In the genomic region with DNA sequence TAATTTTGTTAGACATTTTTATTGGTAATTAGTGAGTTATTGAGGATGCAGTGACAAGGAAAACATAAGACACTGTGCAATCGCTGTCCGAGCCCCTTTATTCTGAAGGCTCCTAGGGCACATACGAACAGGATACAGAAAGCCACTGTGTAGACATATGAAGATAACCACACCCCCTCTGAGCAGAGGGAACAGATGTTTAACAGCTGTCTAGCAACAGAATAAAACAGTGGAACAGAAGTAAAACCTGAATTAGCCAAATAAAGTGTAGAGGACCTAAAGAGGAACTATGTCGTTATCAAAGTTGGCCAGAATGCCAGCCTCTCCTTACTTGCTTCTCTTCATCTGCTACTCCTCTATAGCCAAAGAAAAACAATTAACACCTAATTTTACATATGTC, we compare ENCODE assay signal across 7 cellular contexts.
A peak's percentile ranks its signal among the peaks of the same experiment; 100 is the strongest.
DNase-seq lines count a peak whose midpoint lies in the region; ATAC-seq and TF ChIP-seq lines count a peak whose summit lies in the region.

No MANE protein-coding gene starts in this region.

- ATAC-seq in GM18909 (IDR thresholded peaks at IDR 0.05; ENCODE audit: poor library complexity, unreplicated experiment) (peak; percentile 71), HG03108 (IDR thresholded peaks at IDR 0.05; ENCODE audit: unreplicated experiment) (peak; percentile 89), HG03039 (IDR thresholded peaks at IDR 0.05; ENCODE audit: unreplicated experiment) (no peak)

- in situ Hi-C loops in astrocyte of the spinal cord (cut with HindIII; ENCODE audit: low sequenced_read_pairs) = no loop called here

- H3K36me3 ChIP-seq in muscle layer of duodenum (ENCODE audit: control insufficient read depth in 1 of 2, insufficient read depth in 2 of 2, low read length in 2 of 2) (no peaks in the 10 kb centered on the region), MM.1S (replicated peaks; ENCODE audit: insufficient read depth, low read length) (no peaks in the 10 kb centered on the region)

- DNase-seq in astrocyte of the spinal cord (ENCODE audit: low read depth, low spot score) = peak; percentile 41
- no peak for DNase-seq in MM.1S
- no peak for DNase-seq in NCI-H1105 treated with DMSO at 0.1 percent for 48 hours (lab: John Stamatoyannopoulos, UW)

- H3K4me3 ChIP-seq in astrocyte of the spinal cord (ENCODE audit: low read depth, low read length) (no peak overlapping the region), muscle layer of duodenum (ENCODE audit: low read depth in 1 of 2, low read length in 2 of 2) (peak overlapping the region; percentile 17 to 27), MM.1S (ENCODE audit: low read length) (no peak overlapping the region)

- H2AFZ ChIP-seq in MM.1S (ENCODE audit: low read length) = no peak overlapping the region

- no peaks in the 10 kb centered on the region for H3F3A ChIP-seq in MM.1S (ENCODE audit: insufficient read depth, low read length)

- no peak overlapping the region for H3K4me2 ChIP-seq in MM.1S (ENCODE audit: low read depth, low read length)

- H4K20me1 ChIP-seq in MM.1S (ENCODE audit: insufficient read depth, low read length) = no peaks in the 10 kb centered on the region

- H3K9me2 ChIP-seq in MM.1S (replicated peaks; ENCODE audit: insufficient read depth, low read length) = no peaks in the 10 kb centered on the region

- H3K27ac ChIP-seq in muscle layer of duodenum (ENCODE audit: low read length) = peak overlapping the region; percentile 62
- no peak overlapping the region for H3K27ac ChIP-seq in MM.1S (ENCODE audit: low read length)

- H3K4me1 ChIP-seq in muscle layer of duodenum (ENCODE audit: control insufficient read depth in 1 of 2, insufficient read depth in 2 of 2, low read length in 2 of 2) (peaks cover 14 to 39% of the 10 kb centered on the region in 2 donors), MM.1S (ENCODE audit: low read length) (no peaks in the 10 kb centered on the region; the same call in 1 of the 2 replicates)

- H3K9ac ChIP-seq in MM.1S (ENCODE audit: low read length) = no peak overlapping the region

- H3K9me3 ChIP-seq in muscle layer of duodenum (ENCODE audit: control insufficient read depth in 1 of 2, low read length in 2 of 2) (no peaks in the 10 kb centered on the region), MM.1S (replicated peaks; ENCODE audit: insufficient read depth, low read length) (no peaks in the 10 kb centered on the region)

- no peaks in the 10 kb centered on the region for H3K27me3 ChIP-seq in muscle layer of duodenum (ENCODE audit: low read depth, low read length)
- H3K27me3 ChIP-seq in MM.1S (replicated peaks; ENCODE audit: insufficient read depth, low read length) = no peaks in the 10 kb centered on the region

- peaks cover 60% of the 10 kb centered on the region for H3K79me2 ChIP-seq in MM.1S (ENCODE audit: low read length)

- TF ChIP-seq CTCF in astrocyte of the spinal cord (IDR thresholded peaks at IDR 0.05; ENCODE audit: low read depth, low read length) (no peak), MM.1S (IDR thresholded peaks at IDR 0.05; ENCODE audit: low read length) (no peak)

Comparison
In these comparisons a context has a peak if more than half of its experiments do, and no peak if none do; other contexts are left out.
1. H3K4me3 ChIP-seq: peak in muscle layer of duodenum (2 of 2); none in astrocyte of the spinal cord (single experiment) and MM.1S (single experiment).